ENCODE assay signal across 8 cellular contexts in genomic region chr4:180828455-180829018, GRCh38.
DNase-seq lines count a peak whose midpoint lies in the region; ATAC-seq, FAIRE-seq and TF ChIP-seq lines count a peak whose summit lies in the region.

No MANE protein-coding gene starts in this region.

- peak; percentile 67 for FAIRE-seq in G401.6 (lab: Jason Lieb, UNC)

- intact Hi-C loops in sciatic nerve (cut with DNase I) = no loop called here

- DNase-seq in NB4 (ENCODE audit: low read depth) (peak; percentile 56), SHP77 treated with DMSO at 0.1 percent for 48 hours (lab: John Stamatoyannopoulos, UW) (peak; percentile 15), fibroblast of peridontal ligament (ENCODE audit: extremely low read depth) (peak; percentile 95), sciatic nerve (ENCODE audit: low spot score) (no peak)
- DNase-seq in activated T-cell treated with anti-CD3 and anti-CD28 coated beads, Interleukin-2, amount 50 U/mL, for 48 hours = no peak
- DNase-seq in stimulated activated CD4-positive, alpha-beta T cell treated with anti-CD3 and anti-CD28 coated beads, Interleukin-2, amount 100 ng/mL, for 24 hours = no peak

- peak; percentile 44 for TF ChIP-seq CTCF in NB4 (IDR thresholded peaks at IDR 0.05; ENCODE audit: low read depth, low read length)

- TF ChIP-seq POLR2A in NB4 (IDR thresholded peaks at IDR 0.05; ENCODE audit: extremely low read depth, insufficient read length) = no peak

- H3K4me3 ChIP-seq in NB4 (ENCODE audit: low read depth, low read length) = no peak overlapping the region

- ATAC-seq in sciatic nerve (peak; percentile 61), GM21529 (IDR thresholded peaks at IDR 0.05; ENCODE audit: unreplicated experiment) (no peak)

Comparison
In these comparisons a context has a peak if more than half of its experiments do, and no peak if none do; other contexts are left out.
1. DNase-seq: peak in NB4 (single experiment), SHP77 treated with DMSO at 0.1 percent for 48 hours (single experiment) and fibroblast of peridontal ligament (single experiment); none in sciatic nerve (single experiment), activated T-cell treated with anti-CD3 and anti-CD28 coated beads, Interleukin-2, amount 50 U/mL, for 48 hours (0 of 2) and stimulated activated CD4-positive, alpha-beta T cell treated with anti-CD3 and anti-CD28 coated beads, Interleukin-2, amount 100 ng/mL, for 24 hours (0 of 2).